16 cellular contexts compared by ENCODE assay signal in genomic region chr13:25324100-25324499, GRCh38. TPM values are rescaled to one million over a fixed set of nuclear protein-coding genes. Genes with fewer than 3 reads are reported as not detected.
A peak's percentile ranks its signal among the peaks of the same experiment; 100 is the strongest.
DNase-seq lines count a peak whose midpoint lies in the region; ATAC-seq and TF ChIP-seq lines count a peak whose summit lies in the region.
"Had no signal": no experiment of that assay in that cellular context is flagged by ENCODE, and none has a peak within 500 bp of the region (broad histone marks: within the 10 kb centered on the region; RNA-seq: fewer than 3 reads in every experiment).

No MANE protein-coding gene starts in this region.

- CTCF ChIA-PET in Caco-2 (lab: Charles Lee), result no interaction called here

- H3K27me3 Mint-ChIP-seq in Caco-2 (ENCODE audit: insufficient read depth, unreplicated experiment) (no peaks in the 10 kb centered on the region), HFFc6 (ENCODE audit: insufficient read depth) (no peaks in the 10 kb centered on the region), memory B cell (no peaks in the 10 kb centered on the region)
- no peaks in the 10 kb centered on the region for H3K27me3 Mint-ChIP-seq in activated T-helper 17 cell treated with anti-CD3 and anti-CD28 coated beads, Interleukin-2, amount 50 U/mL, for 72 hours

- no TSS peak for BruUV-seq in Caco-2 (replicated peaks; lab: Mats Ljungman, UMichigan)

- H3K9me3 Mint-ChIP-seq in Caco-2 (ENCODE audit: unreplicated experiment) (no peaks in the 10 kb centered on the region), HFFc6 (no peaks in the 10 kb centered on the region), memory B cell (no peaks in the 10 kb centered on the region)
- H3K9me3 Mint-ChIP-seq in activated T-helper 17 cell treated with anti-CD3 and anti-CD28 coated beads, Interleukin-2, amount 50 U/mL, for 72 hours, result no peaks in the 10 kb centered on the region

- ATAC-seq in activated T-helper 17 cell treated with anti-CD3 and anti-CD28 coated beads, Interleukin-2, amount 50 U/mL, for 72 hours (replicated peaks), result no peak
- ATAC-seq in memory B cell (ENCODE audit: low read depth) (no peak), left lung (no peak)

- intact Hi-C loops in Caco-2 (cut with micrococcal nuclease; ENCODE audit: unreplicated experiment), result no loop called here
- intact Hi-C loops in left lung (cut with DNase I), result no loop called here

- POLR2A ChIA-PET in Caco-2 (lab: Charles Lee), result no interaction called here

- H3K27me3 ChIP-seq in Caco-2 (replicated peaks; ENCODE audit: control insufficient read depth, insufficient read depth, low read length) (no peaks in the 10 kb centered on the region), left lung (no peaks in the 10 kb centered on the region)

- H3K4me1 Mint-ChIP-seq in Caco-2 (ENCODE audit: low read depth, unreplicated experiment) (peaks cover 9% of the 10 kb centered on the region), HFFc6 (ENCODE audit: low read depth) (peaks cover 3% of the 10 kb centered on the region), memory B cell (no peaks in the 10 kb centered on the region)
- peaks cover 6% of the 10 kb centered on the region for H3K4me1 Mint-ChIP-seq in activated T-helper 17 cell treated with anti-CD3 and anti-CD28 coated beads, Interleukin-2, amount 50 U/mL, for 72 hours

- H3K4me3 Mint-ChIP-seq in Caco-2 (ENCODE audit: unreplicated experiment) (no peak overlapping the region), HFFc6 (no peak overlapping the region), memory B cell (no peak overlapping the region)
- no peak overlapping the region for H3K4me3 Mint-ChIP-seq in activated T-helper 17 cell treated with anti-CD3 and anti-CD28 coated beads, Interleukin-2, amount 50 U/mL, for 72 hours

- H3K9me3 ChIP-seq in Caco-2, result no peaks in the 10 kb centered on the region
- no peaks in the 10 kb centered on the region for H3K9me3 ChIP-seq in left lung

- no peak overlapping the region for H3K27ac ChIP-seq in left lung
- H3K27ac ChIP-seq: C4-2B had no signal

- no peak for TF ChIP-seq CTCF in Caco-2 (IDR thresholded peaks at IDR 0.05; ENCODE audit: insufficient read depth in 1 of 2, low read depth in 1 of 2, low read length in 1 of 2, severe bottlenecking in 1 of 2, unreplicated experiment in 1 of 2)
- no peak for TF ChIP-seq CTCF in HFFc6 (IDR thresholded peaks at IDR 0.05)
- TF ChIP-seq CTCF in left lung (IDR thresholded peaks at IDR 0.05), result no peak

- H3K36me3 ChIP-seq in Caco-2 (ENCODE audit: control insufficient read depth, insufficient read depth, low read length), result no peaks in the 10 kb centered on the region; the same call in 1 of the 2 replicates
- H3K36me3 ChIP-seq in left lung, result peaks cover 0 to 98% of the 10 kb centered on the region in 2 donors

- no peak overlapping the region for H3K4me3 ChIP-seq in Caco-2 (ENCODE audit: low read depth, low read length)
- H3K4me3 ChIP-seq in left lung, result no peak overlapping the region

- H3K4me1 ChIP-seq in Caco-2 (peaks cover 6% of the 10 kb centered on the region; the same call in 1 of the 2 replicates), left lung (no peaks in the 10 kb centered on the region)

- DNase-seq in Caco-2 (peak in 1 of 2 experiments; percentile 16), HFFc6 (no peak), memory B cell (ENCODE audit: low spot score in 2 of 2) (no peak), globus pallidus (ENCODE audit: low spot score) (no peak), left lung (no peak), SW 1271 (lab: John Stamatoyannopoulos, UW) (no peak)
- DNase-seq: ACHN, AML-193, NCI-H1417, NCI-H1930, NCI-H345, NCI-H524 treated with DMSO at 0.1 percent for 48 hours, SHP77 had no signal

- H3K27ac Mint-ChIP-seq in Caco-2 (ENCODE audit: unreplicated experiment) (peak overlapping the region; percentile 36), HFFc6 (peak overlapping the region; percentile 3; the same call in 1 of the 2 replicates), memory B cell (peak overlapping the region; percentile 56)
- H3K27ac Mint-ChIP-seq in activated T-helper 17 cell treated with anti-CD3 and anti-CD28 coated beads, Interleukin-2, amount 50 U/mL, for 72 hours, result peak overlapping the region; percentile 2

- H3K36me3 Mint-ChIP-seq in Caco-2 (ENCODE audit: insufficient read depth, unreplicated experiment) (peaks cover 31% of the 10 kb centered on the region), HFFc6 (ENCODE audit: low read depth) (peaks cover 23% of the 10 kb centered on the region), memory B cell (peaks cover 14% of the 10 kb centered on the region)
- H3K36me3 Mint-ChIP-seq in activated T-helper 17 cell treated with anti-CD3 and anti-CD28 coated beads, Interleukin-2, amount 50 U/mL, for 72 hours (ENCODE audit: low read depth), result peaks cover 100% of the 10 kb centered on the region

RNA-seq across cellular contexts. Expression of gene NUP58, which starts 22.7 kb away (rescaled TPM):
- 60.4 and 66.4 TPM in 2 replicates for total RNA-seq in Caco-2 (2022)
- total RNA-seq in HFFc6 (2021; fragmentation: NEBNext Ultra II Directional; extraction: Animal tissue kit (Norgen Biotek cat#: 25700)), result 10 to 100 TPM; 44.6 to 51.6 (median 46.8) TPM
- 100 to 1,000 TPM; 124 to 165 TPM for total RNA-seq in activated T-helper 17 cell treated with anti-CD3 and anti-CD28 coated beads, Interleukin-2, amount 50 U/mL, for 72 hours
- total RNA-seq in left lung, result 10 to 100 TPM; 59.8 to 78.2 TPM

RNA-seq across cellular contexts. Expression of gene MTMR6, which starts 36.8 kb away (rescaled TPM):
- total RNA-seq in Caco-2 (2022) (12.7 and 13.0 TPM in 2 replicates), left lung (10 to 100 TPM; 16.3 to 22.5 TPM)
- 10 to 100 TPM; 23.5 to 31.0 (median 28.4) TPM for total RNA-seq in HFFc6 (2021; fragmentation: NEBNext Ultra II Directional; extraction: Animal tissue kit (Norgen Biotek cat#: 25700))
- total RNA-seq in activated T-helper 17 cell treated with anti-CD3 and anti-CD28 coated beads, Interleukin-2, amount 50 U/mL, for 72 hours, result 10 to 100 TPM; 10.7 to 20.4 TPM

RNA-seq across cellular contexts. Expression of gene ATP8A2, which starts 47.7 kb away (rescaled TPM):
- total RNA-seq in Caco-2 (2022), result 0.05 and 0.09 TPM in 2 replicates
- under 1 TPM in 1 of 6 experiments, not detected in 5; 0.02 TPM for total RNA-seq in HFFc6 (2021; fragmentation: NEBNext Ultra II Directional; extraction: Animal tissue kit (Norgen Biotek cat#: 25700))
- total RNA-seq in activated T-helper 17 cell treated with anti-CD3 and anti-CD28 coated beads, Interleukin-2, amount 50 U/mL, for 72 hours, result under 1 TPM; 0.13 to 0.21 TPM
- 1 to 10 TPM; 1.1 to 2.0 TPM for total RNA-seq in left lung
- total RNA-seq: HT-29 had no signal

Comparison
In these comparisons a context has a peak if more than half of its experiments do, and no peak if none do; other contexts are left out.
1. H3K27ac Mint-ChIP-seq: peak in every context shown above with its lines; median percentile 56 in memory B cell; 36 in Caco-2; 3 in HFFc6; 2 in activated T-helper 17 cell treated with anti-CD3 and anti-CD28 coated beads, Interleukin-2, amount 50 U/mL, for 72 hours.